In genomic region chr4:112127736-112128322, GRCh38 we compare ENCODE assay signal across 13 cellular contexts. TPM values are rescaled to one million over a fixed set of nuclear protein-coding genes. Genes with fewer than 3 reads are reported as not detected.
A peak's percentile ranks its signal among the peaks of the same experiment; 100 is the strongest.
DNase-seq lines count a peak whose midpoint lies in the region; ATAC-seq and TF ChIP-seq lines count a peak whose summit lies in the region.
"Had no signal": no experiment of that assay in that cellular context is flagged by ENCODE, and none has a peak within 500 bp of the region (broad histone marks: within the 10 kb centered on the region; RNA-seq: fewer than 3 reads in every experiment).

No MANE protein-coding gene starts in this region.

- WGBS in SK-N-SH (ENCODE audit: low lambda C conversion rate), result 57% methylated on average over 4 of the region's 4 CpGs

- no peak for TF ChIP-seq EP300 in SK-N-SH (IDR thresholded peaks at IDR 0.05; ENCODE audit: borderline replicate concordance in 1 of 2, low read depth in 1 of 2, low read length in 1 of 2)

- peak overlapping the region; percentile 85 for H3K27ac Mint-ChIP-seq in GM23338
- H3K27ac Mint-ChIP-seq: CD4-positive, alpha-beta memory T cell had no signal

- POLR2A ChIA-PET in SK-N-SH (lab: Yijun Ruan, JAX), result no interaction called here

- H2AFZ ChIP-seq in GM23338 (0 out of 2 replicates have a peak overlapping the region, but pooled peaks have one; percentile 48), SK-N-SH (ENCODE audit: low read depth) (peak overlapping the region; percentile 80)

- no peak overlapping the region for H3K4me3 ChIP-seq in AG10803 (ENCODE audit: low read length)
- peak overlapping the region; percentile 24; the same call in 1 of the 2 replicates for H3K4me3 ChIP-seq in GM23338
- no peak overlapping the region for H3K4me3 ChIP-seq in SK-N-SH (ENCODE audit: low read depth in 2 of 2, low read length in 1 of 2)
- H3K4me3 ChIP-seq in WERI-Rb-1 (ENCODE audit: low read depth, low read length), result no peak overlapping the region
- no peak overlapping the region for H3K4me3 ChIP-seq in effector memory CD4-positive, alpha-beta T cell (ENCODE audit: insufficient read depth, low read depth, low read length, poor library complexity, severe bottlenecking)
- no peak overlapping the region for H3K4me3 ChIP-seq in HAP-1
- H3K4me3 ChIP-seq: Peyer's patch had no signal

- H3K4me1 Mint-ChIP-seq in GM23338, result peaks cover 40% of the 10 kb centered on the region
- H3K4me1 Mint-ChIP-seq: CD4-positive, alpha-beta memory T cell had no signal

- H3K9ac ChIP-seq in SK-N-SH, result no peak overlapping the region; the same call in 1 of the 2 replicates

- H3K9me3 Mint-ChIP-seq in GM23338, result no peaks in the 10 kb centered on the region
- H3K9me3 Mint-ChIP-seq: CD4-positive, alpha-beta memory T cell had no signal

- H3K36me3 ChIP-seq in GM23338 (ENCODE audit: insufficient read depth), result no peaks in the 10 kb centered on the region
- no peaks in the 10 kb centered on the region for H3K36me3 ChIP-seq in SK-N-SH (replicated peaks in 1 of 2; ENCODE audit: control insufficient read depth in 1 of 2, insufficient read depth in 2 of 2, low read length in 1 of 2)
- H3K36me3 ChIP-seq in WERI-Rb-1, result no peaks in the 10 kb centered on the region
- no peaks in the 10 kb centered on the region for H3K36me3 ChIP-seq in effector memory CD4-positive, alpha-beta T cell (ENCODE audit: control insufficient read depth, insufficient read depth, low read length)
- no peaks in the 10 kb centered on the region for H3K36me3 ChIP-seq in HAP-1 (replicated peaks)
- H3K36me3 ChIP-seq: Peyer's patch had no signal

- H3K27me3 ChIP-seq in GM23338 (ENCODE audit: insufficient read depth) (no peaks in the 10 kb centered on the region), SK-N-SH (ENCODE audit: insufficient read depth) (no peaks in the 10 kb centered on the region), foreskin keratinocyte (no peaks in the 10 kb centered on the region), WERI-Rb-1 (ENCODE audit: insufficient read depth, low read depth, severe bottlenecking) (no peaks in the 10 kb centered on the region), HAP-1 (ENCODE audit: low read depth) (no peaks in the 10 kb centered on the region; the same call in 1 of the 2 replicates)
- H3K27me3 ChIP-seq in effector memory CD4-positive, alpha-beta T cell (replicated peaks; ENCODE audit: control insufficient read depth, insufficient read depth, low read length, poor library complexity, severe bottlenecking), result peaks cover 4% of the 10 kb centered on the region
- H3K27me3 ChIP-seq: Peyer's patch had no signal

- H3K79me2 ChIP-seq in GM23338 (replicated peaks; ENCODE audit: insufficient read depth) (no peaks in the 10 kb centered on the region), SK-N-SH (ENCODE audit: insufficient read depth) (no peaks in the 10 kb centered on the region)

- H3K4me3 Mint-ChIP-seq in GM23338, result no peak overlapping the region
- H3K4me3 Mint-ChIP-seq: CD4-positive, alpha-beta memory T cell had no signal

- H4K20me1 ChIP-seq in GM23338 (replicated peaks; ENCODE audit: insufficient read depth), result no peaks in the 10 kb centered on the region
- no peaks in the 10 kb centered on the region for H4K20me1 ChIP-seq in SK-N-SH (ENCODE audit: insufficient read depth)

- TF ChIP-seq RAD21 in SK-N-SH (IDR thresholded peaks at IDR 0.05; ENCODE audit: low read length), result no peak

- H3K36me3 Mint-ChIP-seq in GM23338 (ENCODE audit: low read depth), result no peaks in the 10 kb centered on the region
- H3K36me3 Mint-ChIP-seq: CD4-positive, alpha-beta memory T cell had no signal

- TF ChIP-seq CTCF in AG10803 (conservative IDR thresholded peaks at IDR 0.05; ENCODE audit: low read length) (no peak), GM23338 (conservative IDR thresholded peaks at IDR 0.05; ENCODE audit: low read depth in 2 of 2) (no peak), SK-N-SH (IDR thresholded peaks at IDR 0.05) (no peak), foreskin keratinocyte (conservative IDR thresholded peaks at IDR 0.05) (no peak), WERI-Rb-1 (IDR thresholded peaks at IDR 0.05; ENCODE audit: low read depth, low read length) (no peak)

- ATAC-seq in GM23338 (peak; percentile 57), foreskin keratinocyte (peak; percentile 76)
- ATAC-seq: left colon had no signal

- H3F3A ChIP-seq in GM23338 (replicated peaks; ENCODE audit: low read depth), result no peaks in the 10 kb centered on the region
- H3F3A ChIP-seq in SK-N-SH (replicated peaks; ENCODE audit: insufficient read depth), result peaks cover 6% of the 10 kb centered on the region

- H3K9me2 ChIP-seq in GM23338 (ENCODE audit: insufficient read depth) (no peaks in the 10 kb centered on the region), SK-N-SH (no peaks in the 10 kb centered on the region)

- in situ Hi-C loops in HAP-1 (cut with MboI; ENCODE audit: low sequenced_read_pairs), result no loop called here

- no peaks in the 10 kb centered on the region for H3K9me3 ChIP-seq in SK-N-SH
- H3K9me3 ChIP-seq in WERI-Rb-1 (ENCODE audit: severe bottlenecking), result no peaks in the 10 kb centered on the region
- no peaks in the 10 kb centered on the region for H3K9me3 ChIP-seq in effector memory CD4-positive, alpha-beta T cell (ENCODE audit: control insufficient read depth, low read length)
- no peaks in the 10 kb centered on the region for H3K9me3 ChIP-seq in HAP-1
- H3K9me3 ChIP-seq: Peyer's patch had no signal

- CTCF ChIA-PET in SK-N-SH (lab: Yijun Ruan, JAX), result no interaction called here

- peaks cover under 1% of the 10 kb centered on the region for H3K27me3 Mint-ChIP-seq in GM23338 (ENCODE audit: insufficient read depth, low read depth, poor library complexity)

- H3K4me1 ChIP-seq in GM23338 (ENCODE audit: insufficient read depth) (peaks cover 42% of the 10 kb centered on the region), SK-N-SH (ENCODE audit: control insufficient read depth in 1 of 2, insufficient read depth in 2 of 2, low read depth in 1 of 2, low read length in 1 of 2) (peaks cover 0 to 13% of the 10 kb centered on the region in 2 experiments; a peak in 3 of 4 replicates), foreskin keratinocyte (no peaks in the 10 kb centered on the region), HAP-1 (0 out of 2 replicates have a peak, but pooled peaks cover 3% of the 10 kb centered on the region)
- no peaks in the 10 kb centered on the region for H3K4me1 ChIP-seq in effector memory CD4-positive, alpha-beta T cell (ENCODE audit: control insufficient read depth, insufficient read depth, low read length, poor library complexity, severe bottlenecking)
- H3K4me1 ChIP-seq: Peyer's patch had no signal

- peak; percentile 35 for DNase-seq in AG10803 (ENCODE audit: low read depth)
- peak; percentile 39 for DNase-seq in GM23338 (ENCODE audit: low spot score)
- DNase-seq in SK-N-SH, result no peak
- DNase-seq in foreskin keratinocyte, result peak in 1 of 2 donors; percentile 44
- no peak for DNase-seq in WERI-Rb-1
- no peak for DNase-seq in effector memory CD4-positive, alpha-beta T cell
- no peak for DNase-seq in HAP-1 (ENCODE audit: low spot score in 2 of 2)
- DNase-seq in stimulated activated CD4-positive, alpha-beta T cell treated with anti-CD3 and anti-CD28 coated beads, Interleukin-4, amount 100 ng/mL, for 1 hour, result no peak
- DNase-seq: CD4-positive, alpha-beta memory T cell; left colon; nucleus accumbens; Peyer's patch; stimulated activated naive CD4-positive, alpha-beta T cell had no signal

- H3K27ac ChIP-seq in GM23338 (ENCODE audit: low read depth) (peak overlapping the region; percentile 10; the same call in 1 of the 2 replicates), SK-N-SH (ENCODE audit: low read depth in 2 of 2, low read length in 1 of 2) (peak overlapping the region in 1 of 2 experiments; percentile 29; a peak in 1 of 4 replicates), foreskin keratinocyte (no peak overlapping the region), WERI-Rb-1 (no peak overlapping the region)
- H3K27ac ChIP-seq in effector memory CD4-positive, alpha-beta T cell (ENCODE audit: insufficient read depth, low read length, poor library complexity, severe bottlenecking), result no peak overlapping the region
- H3K27ac ChIP-seq: Peyer's patch had no signal

- H3K4me2 ChIP-seq in GM23338 (peak overlapping the region; percentile 10), SK-N-SH (peak overlapping the region; percentile 11; the same call in 1 of the 2 replicates)

TF ChIP-seq in GM23338, 12 proteins besides CTCF, POLR2A, EP300 and RAD21 (continues in another document):
- TF ChIP-seq ETS1 (IDR thresholded peaks at IDR 0.05), result no peak
- TF ChIP-seq ZNF114 (CRISPR knock-in tag; IDR thresholded peaks at IDR 0.05), result no peak
- no peak for TF ChIP-seq STAT1 (IDR thresholded peaks at IDR 0.05; ENCODE audit: unreplicated experiment)
- no peak for TF ChIP-seq NANOG (IDR thresholded peaks at IDR 0.05; ENCODE audit: borderline replicate concordance)

TF ChIP-seq in SK-N-SH, 30 proteins besides CTCF, POLR2A, EP300 and RAD21 (continues in another document):
- TF ChIP-seq GATA2 (CRISPR knock-in tag; IDR thresholded peaks at IDR 0.05) (no peak), RCOR1 (IDR thresholded peaks at IDR 0.05; ENCODE audit: low read length) (no peak), JUND (IDR thresholded peaks at IDR 0.05) (0 out of 2 replicates have a peak, but pooled peaks have one; percentile 10), MXI1 (IDR thresholded peaks at IDR 0.05; ENCODE audit: low read depth, low read length) (no peak), EZH2phosphoT487 (IDR thresholded peaks at IDR 0.05; ENCODE audit: borderline replicate concordance, low read depth) (no peak), RFX5 (IDR thresholded peaks at IDR 0.05; ENCODE audit: low read length) (no peak), NRF1 (IDR thresholded peaks at IDR 0.05; ENCODE audit: low read depth, low read length) (no peak), NFIC (IDR thresholded peaks at IDR 0.05; ENCODE audit: borderline replicate concordance) (no peak), ELF1 (IDR thresholded peaks at IDR 0.05) (no peak), USF1 (IDR thresholded peaks at IDR 0.05; ENCODE audit: borderline replicate concordance, low read depth) (no peak), YY1 (IDR thresholded peaks at IDR 0.05; ENCODE audit: low read depth) (no peak), MEF2A (IDR thresholded peaks at IDR 0.05; ENCODE audit: borderline replicate concordance, low read depth) (no peak), CHD2 (IDR thresholded peaks at IDR 0.05; ENCODE audit: low read length, partially characterized antibody) (no peak)

RNA-seq across cellular contexts. Expression of gene FAM241A, which starts 17.4 kb away (rescaled TPM):
- 0.43 and 0.63 TPM in 2 replicates for total RNA-seq in GM23338 (2014; rRNA removed; shearing (Covaris generic))
- 0.58 and 0.66 TPM in 2 replicates for polyA plus RNA-seq in GM23338 (2016; fragmentation: Nextera tagmentation; extraction: Ambion mirVana)
- polyA plus RNA-seq in SK-N-SH (2012; rRNA removed), result 0.28 and 0.44 TPM in 2 replicates
- 0.63 and 0.85 TPM in 2 replicates for polyA plus RNA-seq in SK-N-SH (2012; cell fraction: cytosol; rRNA removed)
- polyA plus RNA-seq in SK-N-SH (2012; cell fraction: nucleus; rRNA removed), result 0.32 and 0.35 TPM in 2 replicates
- 2.8 TPM in 2 replicates for total RNA-seq in foreskin keratinocyte
- 1.8 and 2.0 TPM in 2 replicates for polyA plus RNA-seq in foreskin keratinocyte

Comparison
In these comparisons a context has a peak if more than half of its experiments do, and no peak if none do; other contexts are left out.
1. DNase-seq: peak in AG10803 (single experiment) and GM23338 (single experiment); none in SK-N-SH (single experiment), WERI-Rb-1 (single experiment), effector memory CD4-positive, alpha-beta T cell (0 of 3), HAP-1 (0 of 2) and stimulated activated CD4-positive, alpha-beta T cell treated with anti-CD3 and anti-CD28 coated beads, Interleukin-4, amount 100 ng/mL, for 1 hour (single experiment).